In the genomic region with DNA sequence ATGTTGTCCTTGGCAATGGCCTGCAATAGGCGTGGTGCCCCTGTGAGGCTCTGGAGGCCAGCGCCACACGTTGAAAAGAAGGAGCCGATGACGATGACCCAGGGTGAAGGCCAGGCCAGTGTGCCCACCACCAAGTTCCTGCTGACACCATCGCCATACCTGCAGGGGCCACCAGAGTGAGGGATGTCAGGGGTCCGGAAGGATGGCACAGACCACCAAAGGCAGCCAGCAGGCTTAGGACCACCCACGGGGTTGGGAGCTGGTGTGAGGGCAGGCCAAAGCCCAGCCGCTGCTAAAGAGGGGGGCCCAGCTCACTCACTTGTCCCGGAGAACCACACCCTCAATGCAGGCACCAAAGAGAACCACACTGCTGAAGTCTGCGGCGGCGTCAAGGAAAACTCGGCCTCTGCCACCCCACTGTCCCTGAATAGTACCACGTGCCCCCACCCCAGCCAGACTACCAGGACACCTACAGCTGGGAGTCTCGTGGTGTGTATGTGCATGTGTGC, we compare ENCODE assay signal across 29 cellular contexts. TPM values are rescaled to one million over a fixed set of nuclear protein-coding genes. Genes with fewer than 3 reads are reported as not detected.
"Had no signal": no experiment of that assay in that cellular context is flagged by ENCODE, and none has a peak within 500 bp of the region (broad histone marks: within the 10 kb centered on the region; RNA-seq: fewer than 3 reads in every experiment).

No MANE protein-coding gene starts in this region.

- H3K27me3 ChIP-seq: gastrocnemius medialis, left lung, right atrium auricular region, transverse colon, upper lobe of right lung, uterus had no signal

- H3K27ac ChIP-seq: left lung, parathyroid adenoma, uterus had no signal

- H3K4me3 Mint-ChIP-seq: mesothelial cell of epicardium; naive B cell; natural killer cell treated with Interleukin-12 subunit alpha and Interleukin-12 subunit beta and Interleukin-15 and Interleukin-18, amount 100 ng/mL, for 72 hours; neural crest cell; stimulated activated memory B cell treated with anti-CD40 and anti-IgM and Interleukin-4, amounts not matched to agents 10 μg/mL and 1 μg/mL and 100 μg/mL, for 72 hours; stimulated activated naive CD8-positive, alpha-beta T cell treated with anti-CD3 and anti-CD28 coated beads, Interleukin-15, Interleukin-2, amounts not matched to agents 100 ng/mL and 50 ng/mL, for 24 hours had no signal

- DNase-seq: cortex of kidney; effector CD4-positive, alpha-beta T cell; foreskin fibroblast; gastrocnemius medialis; left cardiac atrium; mesenchymal stem cell; mucosa of descending colon; naive B cell; stimulated activated CD4-positive, alpha-beta T cell treated with anti-CD3 and anti-CD28 coated beads, Interleukin-2, amount 100 ng/mL, for 24 hours; stimulated activated CD4-positive, alpha-beta T cell treated with anti-CD3 and anti-CD28 coated beads, Interleukin-4, amount 100 ng/mL, for 24 hours; transverse colon; upper lobe of right lung; uterus had no signal

- H3K27ac Mint-ChIP-seq: mesothelial cell of epicardium; naive B cell; natural killer cell treated with Interleukin-12 subunit alpha and Interleukin-12 subunit beta and Interleukin-15 and Interleukin-18, amount 100 ng/mL, for 72 hours; progenitor cell of endocrine pancreas; stimulated activated memory B cell treated with anti-CD40 and anti-IgM and Interleukin-4, amounts not matched to agents 10 μg/mL and 1 μg/mL and 100 μg/mL, for 72 hours; stimulated activated naive CD8-positive, alpha-beta T cell treated with anti-CD3 and anti-CD28 coated beads, Interleukin-15, Interleukin-2, amounts not matched to agents 100 ng/mL and 50 ng/mL, for 24 hours had no signal

- H3K4me1 Mint-ChIP-seq: mesothelial cell of epicardium; naive B cell; neural crest cell; stimulated activated memory B cell treated with anti-CD40 and anti-IgM and Interleukin-4, amounts not matched to agents 10 μg/mL and 1 μg/mL and 100 μg/mL, for 72 hours had no signal

- ATAC-seq: esophagus mucosa; gastrocnemius medialis; left cardiac atrium; left lung; mucosa of descending colon; natural killer cell treated with Interleukin-12 subunit alpha and Interleukin-12 subunit beta and Interleukin-15 and Interleukin-18, amount 100 ng/mL, for 72 hours; sciatic nerve; stimulated activated memory B cell treated with anti-CD40 and anti-IgM and Interleukin-4, amounts not matched to agents 10 μg/mL and 1 μg/mL and 100 μg/mL, for 72 hours had no signal

- H3K4me3 ChIP-seq: gastrocnemius medialis, left lung, mucosa of descending colon, right atrium auricular region, smooth muscle cell, transverse colon, upper lobe of right lung, uterus had no signal

- H3K36me3 ChIP-seq: transverse colon, uterus had no signal

- H3K4me1 ChIP-seq: left lung, parathyroid adenoma, uterus had no signal

- H3K36me3 Mint-ChIP-seq: naive B cell; natural killer cell treated with Interleukin-12 subunit alpha and Interleukin-12 subunit beta and Interleukin-15 and Interleukin-18, amount 100 ng/mL, for 72 hours had no signal

- H3K9me3 Mint-ChIP-seq: mesothelial cell of epicardium; naive B cell; natural killer cell treated with Interleukin-12 subunit alpha and Interleukin-12 subunit beta and Interleukin-15 and Interleukin-18, amount 100 ng/mL, for 72 hours; neural crest cell; stimulated activated memory B cell treated with anti-CD40 and anti-IgM and Interleukin-4, amounts not matched to agents 10 μg/mL and 1 μg/mL and 100 μg/mL, for 72 hours; stimulated activated naive CD8-positive, alpha-beta T cell treated with anti-CD3 and anti-CD28 coated beads, Interleukin-15, Interleukin-2, amounts not matched to agents 100 ng/mL and 50 ng/mL, for 24 hours had no signal

- H3K27me3 Mint-ChIP-seq: naive B cell; natural killer cell treated with Interleukin-12 subunit alpha and Interleukin-12 subunit beta and Interleukin-15 and Interleukin-18, amount 100 ng/mL, for 72 hours; progenitor cell of endocrine pancreas; stimulated activated memory B cell treated with anti-CD40 and anti-IgM and Interleukin-4, amounts not matched to agents 10 μg/mL and 1 μg/mL and 100 μg/mL, for 72 hours; stimulated activated naive CD8-positive, alpha-beta T cell treated with anti-CD3 and anti-CD28 coated beads, Interleukin-15, Interleukin-2, amounts not matched to agents 100 ng/mL and 50 ng/mL, for 24 hours had no signal

- H3K9me3 ChIP-seq: gastrocnemius medialis, left lung, mucosa of descending colon, right atrium auricular region, transverse colon, upper lobe of right lung, uterus had no signal

RNA-seq across cellular contexts. Expression of a gene that starts 29.9 kb away (rescaled TPM):
- total RNA-seq: dermis microvascular lymphatic vessel endothelial cell; gastrocnemius medialis; glomerular endothelial cell; left cardiac atrium; mesothelial cell of epicardium; mucosa of descending colon; natural killer cell treated with Interleukin-12 subunit alpha and Interleukin-12 subunit beta and Interleukin-15 and Interleukin-18, amount 100 ng/mL, for 72 hours; neural crest cell; osteoblast; progenitor cell of endocrine pancreas; right atrium auricular region; sciatic nerve; smooth muscle cell; transverse colon; upper lobe of right lung had no signal
- polyA plus RNA-seq: keratinocyte, smooth muscle cell had no signal
